1 cellular context compared by ENCODE assay signal in the genomic region with DNA sequence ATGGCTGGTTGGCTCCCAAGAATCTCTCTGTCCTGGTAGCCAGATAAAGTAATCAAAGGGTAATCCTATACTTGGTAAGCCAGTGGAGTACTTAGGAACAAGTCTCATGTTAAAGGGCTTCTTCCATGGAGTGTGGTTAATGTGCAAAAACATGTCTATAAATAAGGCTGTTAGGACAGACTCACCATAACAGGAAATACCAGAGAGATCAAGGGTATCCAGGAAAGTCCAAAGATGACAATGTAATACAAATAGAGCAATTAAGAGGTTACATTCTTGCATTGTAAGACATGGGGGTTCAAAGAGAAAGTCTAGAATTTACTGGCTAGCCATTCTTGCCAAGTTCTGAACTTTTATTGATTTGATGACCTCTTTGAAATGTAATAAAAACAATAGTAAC.
TF ChIP-seq lines count a peak whose summit lies in the region.

No MANE protein-coding gene starts in this region.

TF ChIP-seq in HCT116, 20 proteins besides CTCF, POLR2A, EP300 and RAD21 (continued from another document):
- TF ChIP-seq, protein P1, sequence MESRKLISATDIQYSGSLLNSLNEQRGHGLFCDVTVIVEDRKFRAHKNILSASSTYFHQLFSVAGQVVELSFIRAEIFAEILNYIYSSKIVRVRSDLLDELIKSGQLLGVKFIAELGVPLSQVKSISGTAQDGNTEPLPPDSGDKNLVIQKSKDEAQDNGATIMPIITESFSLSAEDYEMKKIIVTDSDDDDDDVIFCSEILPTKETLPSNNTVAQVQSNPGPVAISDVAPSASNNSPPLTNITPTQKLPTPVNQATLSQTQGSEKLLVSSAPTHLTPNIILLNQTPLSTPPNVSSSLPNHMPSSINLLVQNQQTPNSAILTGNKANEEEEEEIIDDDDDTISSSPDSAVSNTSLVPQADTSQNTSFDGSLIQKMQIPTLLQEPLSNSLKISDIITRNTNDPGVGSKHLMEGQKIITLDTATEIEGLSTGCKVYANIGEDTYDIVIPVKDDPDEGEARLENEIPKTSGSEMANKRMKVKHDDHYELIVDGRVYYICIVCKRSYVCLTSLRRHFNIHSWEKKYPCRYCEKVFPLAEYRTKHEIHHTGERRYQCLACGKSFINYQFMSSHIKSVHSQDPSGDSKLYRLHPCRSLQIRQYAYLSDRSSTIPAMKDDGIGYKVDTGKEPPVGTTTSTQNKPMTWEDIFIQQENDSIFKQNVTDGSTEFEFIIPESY (IDR thresholded peaks at IDR 0.05; ENCODE audit: extremely low read depth, insufficient replicate concordance, low read length): no peak
- no peak for TF ChIP-seq EGR1 (IDR thresholded peaks at IDR 0.05; ENCODE audit: low read depth)
- TF ChIP-seq, protein P2, sequence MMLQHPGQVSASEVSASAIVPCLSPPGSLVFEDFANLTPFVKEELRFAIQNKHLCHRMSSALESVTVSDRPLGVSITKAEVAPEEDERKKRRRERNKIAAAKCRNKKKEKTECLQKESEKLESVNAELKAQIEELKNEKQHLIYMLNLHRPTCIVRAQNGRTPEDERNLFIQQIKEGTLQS (IDR thresholded peaks at IDR 0.05): no peak
- TF ChIP-seq CEBPB (IDR thresholded peaks at IDR 0.05; ENCODE audit: low read depth): peak; percentile 37; the same call in 1 of the 2 replicates
- TF ChIP-seq ZNF274 (IDR thresholded peaks at IDR 0.05; ENCODE audit: low read depth, low read length): no peak
- TF ChIP-seq, protein P3, sequence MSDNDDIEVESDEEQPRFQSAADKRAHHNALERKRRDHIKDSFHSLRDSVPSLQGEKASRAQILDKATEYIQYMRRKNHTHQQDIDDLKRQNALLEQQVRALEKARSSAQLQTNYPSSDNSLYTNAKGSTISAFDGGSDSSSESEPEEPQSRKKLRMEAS (IDR thresholded peaks at IDR 0.05): no peak
- 0 out of 2 replicates have a peak, but pooled peaks have one; percentile 13 for TF ChIP-seq FOSL1 (IDR thresholded peaks at IDR 0.05; ENCODE audit: low read depth)
TF ChIP-seq in HCT116: peak in this region for 5.
